10 cellular contexts compared by ENCODE assay signal in genomic region chr22:38215156-38216038, GRCh38. TPM values are rescaled to one million over a fixed set of nuclear protein-coding genes. Genes with fewer than 3 reads are reported as not detected.
A peak's percentile ranks its signal among the peaks of the same experiment; 100 is the strongest.
DNase-seq lines count a peak whose midpoint lies in the region; ATAC-seq and TF ChIP-seq lines count a peak whose summit lies in the region.
"Had no signal": no experiment of that assay in that cellular context is flagged by ENCODE, and none has a peak within 500 bp of the region (broad histone marks: within the 10 kb centered on the region; RNA-seq: fewer than 3 reads in every experiment).

No MANE protein-coding gene starts in this region.

- no peak overlapping the region for H2BK120ac ChIP-seq in mesendoderm (ENCODE audit: low read depth, low read length)

- H3K4me3 ChIP-seq in mesendoderm (ENCODE audit: low read length) (no peak overlapping the region), tibial artery (no peak overlapping the region)

- H3K4me2 ChIP-seq in mesendoderm (ENCODE audit: low read length), result no peak overlapping the region

- peak overlapping the region; percentile 48 for H3K9ac ChIP-seq in mesendoderm (ENCODE audit: low read length)

- intact Hi-C loops in activated CD4-positive, alpha-beta memory T cell treated with anti-CD3 and anti-CD28 coated beads for 36 hours (cut with micrococcal nuclease), result loop anchor here (5.0 kb wide), 1 partner anchor 33 kb away; the partner anchor contains the start of gene PLA2G6
- intact Hi-C loops in tibial artery (cut with DNase I; ENCODE audit: low total_unique reads), result no loop called here

- no peaks in the 10 kb centered on the region for H3K36me3 Mint-ChIP-seq in activated naive CD4-positive, alpha-beta T cell treated with anti-CD3 and anti-CD28 coated beads, Interleukin-2, amount 50 U/mL, for 24 hours
- H3K36me3 Mint-ChIP-seq in activated CD4-positive, alpha-beta memory T cell treated with anti-CD3 and anti-CD28 coated beads for 36 hours, result peaks cover 7% of the 10 kb centered on the region

- no peak overlapping the region for H3K18ac ChIP-seq in mesendoderm (ENCODE audit: low read length)

- H3K4me1 ChIP-seq in mesendoderm (ENCODE audit: control insufficient read depth, low read depth, low read length) (peaks cover 3% of the 10 kb centered on the region), tibial artery (peaks cover 10 to 49% (median 44%) of the 10 kb centered on the region in 4 donors)

- H2AK5ac ChIP-seq in mesendoderm (ENCODE audit: low read length), result no peak overlapping the region

- H3K4me1 Mint-ChIP-seq in activated naive CD4-positive, alpha-beta T cell treated with anti-CD3 and anti-CD28 coated beads, Interleukin-2, amount 50 U/mL, for 24 hours, result peaks cover 21% of the 10 kb centered on the region
- peaks cover 47% of the 10 kb centered on the region for H3K4me1 Mint-ChIP-seq in activated CD4-positive, alpha-beta memory T cell treated with anti-CD3 and anti-CD28 coated beads for 36 hours (ENCODE audit: low read depth)

- no peaks in the 10 kb centered on the region for H3K27me3 Mint-ChIP-seq in activated naive CD4-positive, alpha-beta T cell treated with anti-CD3 and anti-CD28 coated beads, Interleukin-2, amount 50 U/mL, for 24 hours
- H3K27me3 Mint-ChIP-seq in activated CD4-positive, alpha-beta memory T cell treated with anti-CD3 and anti-CD28 coated beads for 36 hours, result no peaks in the 10 kb centered on the region

- H3K79me2 ChIP-seq in mesendoderm (ENCODE audit: control insufficient read depth, insufficient read depth, low read length), result no peaks in the 10 kb centered on the region

- no peak overlapping the region for H4K5ac ChIP-seq in mesendoderm (ENCODE audit: low read length)

- no peak for TF ChIP-seq CTCF in tibial artery (IDR thresholded peaks at IDR 0.05)

- H3K27ac Mint-ChIP-seq in activated naive CD4-positive, alpha-beta T cell treated with anti-CD3 and anti-CD28 coated beads, Interleukin-2, amount 50 U/mL, for 24 hours, result peak overlapping the region; percentile 65
- peak overlapping the region; percentile 45 for H3K27ac Mint-ChIP-seq in activated CD4-positive, alpha-beta memory T cell treated with anti-CD3 and anti-CD28 coated beads for 36 hours

- no peak overlapping the region for H2BK5ac ChIP-seq in mesendoderm (ENCODE audit: low read length)

- POLR2A ChIA-PET in activated CD4-positive, alpha-beta memory T cell treated with anti-CD3 and anti-CD28 coated beads for 36 hours (lab: Charles Lee), result interaction anchor here (0.6 to 2.0 kb wide), 3 partner anchors 12 to 92 kb away, joined by 3 to 10 read pairs (median 8); partner anchors contain the start of gene MAFF

- no peak overlapping the region for H2BK15ac ChIP-seq in mesendoderm (replicated peaks; ENCODE audit: low read depth)

- H3K9me3 ChIP-seq in tibial artery, result no peaks in the 10 kb centered on the region

- no peaks in the 10 kb centered on the region for H3K9me3 Mint-ChIP-seq in activated naive CD4-positive, alpha-beta T cell treated with anti-CD3 and anti-CD28 coated beads, Interleukin-2, amount 50 U/mL, for 24 hours
- no peaks in the 10 kb centered on the region for H3K9me3 Mint-ChIP-seq in activated CD4-positive, alpha-beta memory T cell treated with anti-CD3 and anti-CD28 coated beads for 36 hours

- H3K27ac ChIP-seq in mesendoderm (ENCODE audit: low read depth, low read length) (no peak overlapping the region), tibial artery (peak overlapping the region; percentile 33 to 64)

- no peak overlapping the region for H3K4ac ChIP-seq in mesendoderm (ENCODE audit: low read depth, low read length)

- no peak overlapping the region for H3K23ac ChIP-seq in mesendoderm (ENCODE audit: low read length)

- ATAC-seq in GM19463 (IDR thresholded peaks at IDR 0.05; ENCODE audit: unreplicated experiment), result no peak

- H3K27me3 ChIP-seq in mesendoderm (ENCODE audit: insufficient read depth, low read length, poor library complexity), result peaks cover 4% of the 10 kb centered on the region
- H3K27me3 ChIP-seq in tibial artery, result no peaks in the 10 kb centered on the region

- H3K56ac ChIP-seq in mesendoderm (ENCODE audit: low read length), result no peak overlapping the region

- peak overlapping the region; percentile 47 for H3K4me3 Mint-ChIP-seq in activated naive CD4-positive, alpha-beta T cell treated with anti-CD3 and anti-CD28 coated beads, Interleukin-2, amount 50 U/mL, for 24 hours
- H3K4me3 Mint-ChIP-seq in activated CD4-positive, alpha-beta memory T cell treated with anti-CD3 and anti-CD28 coated beads for 36 hours, result no peak overlapping the region

- H4K8ac ChIP-seq in mesendoderm (ENCODE audit: low read depth, low read length), result no peak overlapping the region

- WGBS in mesendoderm (ENCODE audit: extremely low coverage, insufficient coverage, low lambda C conversion rate), result no CpG with 5 or more reads among the region's 11 CpGs

- CTCF ChIA-PET in activated CD4-positive, alpha-beta memory T cell treated with anti-CD3 and anti-CD28 coated beads for 36 hours (lab: Charles Lee), result interaction anchor here (0.9 to 1.1 kb wide), 2 partner anchors 11 to 101 kb away, joined by 3 to 4 read pairs; no protein-coding TSS in a partner anchor

- no peaks in the 10 kb centered on the region for H3K36me3 ChIP-seq in mesendoderm (ENCODE audit: control insufficient read depth, insufficient read depth, low read length)
- peaks cover 0 to 22% (median 8%) of the 10 kb centered on the region in 3 donors for H3K36me3 ChIP-seq in tibial artery

- H3K79me1 ChIP-seq in mesendoderm (ENCODE audit: low read length), result no peaks in the 10 kb centered on the region

- no peak for DNase-seq in activated naive CD4-positive, alpha-beta T cell treated with Interleukin-2 at 50 U/mL for 16 hours
- DNase-seq in activated CD4-positive, alpha-beta memory T cell treated with anti-CD3 and anti-CD28 coated beads for 36 hours, result no peak
- DNase-seq in mesendoderm (no peak), tibial artery (no peak), LoVo (ENCODE audit: low spot score) (no peak), DMS53 (lab: John Stamatoyannopoulos, UW) (no peak)
- DNase-seq: NCI-H2029 treated with DMSO at 0.1 percent for 48 hours, OCI-M1 had no signal

RNA-seq across cellular contexts. Expression of gene MAFF, which starts 13.6 kb away (rescaled TPM):
- total RNA-seq in activated CD4-positive, alpha-beta memory T cell treated with anti-CD3 and anti-CD28 coated beads for 36 hours, result 10 to 100 TPM; 15.5 to 15.9 TPM
- polyA plus RNA-seq in mesendoderm (2013, experiment 1 of 2), result 6.2 TPM
- 6.4 TPM for polyA plus RNA-seq in mesendoderm (2013, experiment 2 of 2)

RNA-seq across cellular contexts. Expression of gene PLA2G6, which starts 33.8 kb away (rescaled TPM):
- total RNA-seq in activated CD4-positive, alpha-beta memory T cell treated with anti-CD3 and anti-CD28 coated beads for 36 hours, result 10 to 100 TPM; 63.7 to 69.5 TPM
- polyA plus RNA-seq in mesendoderm (2013, experiment 1 of 2), result 2.4 TPM
- 2.4 TPM for polyA plus RNA-seq in mesendoderm (2013, experiment 2 of 2)

RNA-seq across cellular contexts. Expression of gene TMEM184B, which starts 57.4 kb away (rescaled TPM):
- total RNA-seq in activated CD4-positive, alpha-beta memory T cell treated with anti-CD3 and anti-CD28 coated beads for 36 hours, result 10 to 100 TPM; 24.4 to 26.6 TPM
- 33.7 TPM for polyA plus RNA-seq in mesendoderm (2013, experiment 1 of 2)
- polyA plus RNA-seq in mesendoderm (2013, experiment 2 of 2), result 35.3 TPM
